Comparison of ENCODE assay signal across 23 cellular contexts in genomic region chrX:94751611-94752010, GRCh38.
DNase-seq lines count a peak whose midpoint lies in the region; ATAC-seq, FAIRE-seq and TF ChIP-seq lines count a peak whose summit lies in the region.
"Had no signal": no experiment of that assay in that cellular context is flagged by ENCODE, and none has a peak within 500 bp of the region (broad histone marks: within the 10 kb centered on the region; RNA-seq: fewer than 3 reads in every experiment).

No MANE protein-coding gene starts in this region.

- H3K4me1 ChIP-seq in left ventricle myocardium inferior (no peaks in the 10 kb centered on the region), heart right ventricle (no peaks in the 10 kb centered on the region), Loucy (ENCODE audit: insufficient read depth, low read length, poor library complexity, severe bottlenecking) (no peaks in the 10 kb centered on the region)
- H3K4me1 ChIP-seq in CD8-positive, alpha-beta T cell (ENCODE audit: insufficient read depth, low read length) = no peaks in the 10 kb centered on the region
- H3K4me1 ChIP-seq: esophagus squamous epithelium, gastroesophageal sphincter, thyroid gland had no signal

- no peaks in the 10 kb centered on the region for H3K4me1 Mint-ChIP-seq in type B pancreatic cell (ENCODE audit: unreplicated experiment)
- H3K4me1 Mint-ChIP-seq in CD8-positive, alpha-beta T cell (ENCODE audit: low read depth) = no peaks in the 10 kb centered on the region
- H3K4me1 Mint-ChIP-seq: activated CD8-positive, alpha-beta memory T cell treated with anti-CD3 and anti-CD28 coated beads, Interleukin-2, amount 10 ng/mL, durations not matched to agents 7 days and 5 days; activated naive CD8-positive, alpha-beta T cell treated with anti-CD3 and anti-CD28 coated beads for 36 hours; CD4-positive, CD25-positive, alpha-beta regulatory T cell; IgD-negative memory B cell had no signal

- H3K4me3 Mint-ChIP-seq in type B pancreatic cell = no peak overlapping the region
- H3K4me3 Mint-ChIP-seq in CD8-positive, alpha-beta T cell = no peak overlapping the region
- H3K4me3 Mint-ChIP-seq: activated CD8-positive, alpha-beta memory T cell treated with anti-CD3 and anti-CD28 coated beads, Interleukin-2, amount 10 ng/mL, durations not matched to agents 7 days and 5 days; activated naive CD8-positive, alpha-beta T cell treated with anti-CD3 and anti-CD28 coated beads for 36 hours; CD4-positive, CD25-positive, alpha-beta regulatory T cell; IgD-negative memory B cell had no signal

- 0 out of 2 replicates have a peak overlapping the region, but pooled peaks have one; percentile 10 for H2AFZ ChIP-seq in Loucy (ENCODE audit: low read length)

- no peaks in the 10 kb centered on the region for H3K79me2 ChIP-seq in Loucy (ENCODE audit: insufficient read depth, low read length)

- intact Hi-C loops in left ventricle myocardium inferior (cut with micrococcal nuclease) = no loop called here
- intact Hi-C loops in heart right ventricle (cut with DNase I) = loop anchor here in 1 of 10 donors (5.0 kb wide), 1 partner anchor 1956 kb away; no protein-coding TSS in a partner anchor
- intact Hi-C loops in CD8-positive, alpha-beta T cell (cut with DNase I, micrococcal nuclease) = no loop called here

- H3K4me3 ChIP-seq in left ventricle myocardium inferior (no peak overlapping the region), heart right ventricle (no peak overlapping the region), Loucy (ENCODE audit: low read length, poor library complexity, severe bottlenecking) (no peak overlapping the region), bronchial epithelial cell (ENCODE audit: low read depth, low read length) (no peak overlapping the region)
- H3K4me3 ChIP-seq in CD8-positive, alpha-beta T cell (ENCODE audit: low read depth, low read length) = no peak overlapping the region
- H3K4me3 ChIP-seq: esophagus squamous epithelium, gastroesophageal sphincter, skin epidermis, thyroid gland had no signal

- H3K9me3 ChIP-seq in left ventricle myocardium inferior (replicated peaks) = no peaks in the 10 kb centered on the region
- peaks cover 0 to 10% (median 0%) of the 10 kb centered on the region in 11 donors for H3K9me3 ChIP-seq in heart right ventricle
- H3K9me3 ChIP-seq in Loucy (ENCODE audit: insufficient read depth, low read depth, low read length) = no peaks in the 10 kb centered on the region
- no peaks in the 10 kb centered on the region for H3K9me3 ChIP-seq in CD8-positive, alpha-beta T cell (ENCODE audit: low read length)
- H3K9me3 ChIP-seq: esophagus squamous epithelium, gastroesophageal sphincter, thyroid gland had no signal

- no peaks in the 10 kb centered on the region for H3K36me3 Mint-ChIP-seq in type B pancreatic cell
- no peaks in the 10 kb centered on the region for H3K36me3 Mint-ChIP-seq in CD8-positive, alpha-beta T cell
- H3K36me3 Mint-ChIP-seq: activated CD8-positive, alpha-beta memory T cell treated with anti-CD3 and anti-CD28 coated beads, Interleukin-2, amount 10 ng/mL, durations not matched to agents 7 days and 5 days; activated naive CD8-positive, alpha-beta T cell treated with anti-CD3 and anti-CD28 coated beads for 36 hours; CD4-positive, CD25-positive, alpha-beta regulatory T cell; IgD-negative memory B cell had no signal

- no peaks in the 10 kb centered on the region for H3F3A ChIP-seq in Loucy (ENCODE audit: low read depth)

- CTCF ChIA-PET in CD8-positive, alpha-beta T cell (lab: Charles Lee) = no interaction called here

- H3K27ac Mint-ChIP-seq in type B pancreatic cell = no peak overlapping the region
- H3K27ac Mint-ChIP-seq in CD8-positive, alpha-beta T cell = no peak overlapping the region
- H3K27ac Mint-ChIP-seq: activated CD8-positive, alpha-beta memory T cell treated with anti-CD3 and anti-CD28 coated beads, Interleukin-2, amount 10 ng/mL, durations not matched to agents 7 days and 5 days; activated naive CD8-positive, alpha-beta T cell treated with anti-CD3 and anti-CD28 coated beads for 36 hours; CD4-positive, CD25-positive, alpha-beta regulatory T cell; IgD-negative memory B cell had no signal

- POLR2A ChIA-PET in CD8-positive, alpha-beta T cell (lab: Charles Lee) = no interaction called here

- H3K36me3 ChIP-seq in left ventricle myocardium inferior (no peaks in the 10 kb centered on the region), heart right ventricle (no peaks in the 10 kb centered on the region), Loucy (ENCODE audit: insufficient read depth, low read length) (no peaks in the 10 kb centered on the region), bronchial epithelial cell (ENCODE audit: control insufficient read depth, insufficient read depth, low read length) (no peaks in the 10 kb centered on the region)
- no peaks in the 10 kb centered on the region for H3K36me3 ChIP-seq in CD8-positive, alpha-beta T cell (ENCODE audit: insufficient read depth, low read length)
- H3K36me3 ChIP-seq: esophagus squamous epithelium, gastroesophageal sphincter, thyroid gland had no signal

- H3K9ac ChIP-seq in Loucy (ENCODE audit: low read depth, low read length, poor library complexity, severe bottlenecking) = no peak overlapping the region

- no peak for ATAC-seq in heart right ventricle
- no peak for ATAC-seq in CD8-positive, alpha-beta T cell
- ATAC-seq: activated CD8-positive, alpha-beta memory T cell treated with anti-CD3 and anti-CD28 coated beads, Interleukin-2, amount 10 ng/mL, durations not matched to agents 7 days and 5 days; gastroesophageal sphincter; left lobe of liver had no signal

- H3K9me2 ChIP-seq in Loucy (replicated peaks; ENCODE audit: low read depth, low read length) = no peaks in the 10 kb centered on the region

- H3K27ac ChIP-seq in left ventricle myocardium inferior (replicated peaks) (no peak overlapping the region), heart right ventricle (no peak overlapping the region)
- no peak overlapping the region for H3K27ac ChIP-seq in CD8-positive, alpha-beta T cell (ENCODE audit: low read depth, low read length)
- H3K27ac ChIP-seq: esophagus squamous epithelium, gastroesophageal sphincter, skin epidermis, thyroid gland had no signal

- H3K27me3 ChIP-seq in left ventricle myocardium inferior (ENCODE audit: low read depth) (no peaks in the 10 kb centered on the region), heart right ventricle (peaks cover 0 to 12% (median 0%) of the 10 kb centered on the region in 7 donors), Loucy (ENCODE audit: insufficient read depth, low read length, poor library complexity, severe bottlenecking) (no peaks in the 10 kb centered on the region), bronchial epithelial cell (ENCODE audit: control insufficient read depth, insufficient read depth, low read length) (no peaks in the 10 kb centered on the region)
- no peaks in the 10 kb centered on the region for H3K27me3 ChIP-seq in CD8-positive, alpha-beta T cell (ENCODE audit: insufficient read depth, low read length)
- H3K27me3 ChIP-seq: esophagus squamous epithelium, gastroesophageal sphincter, thyroid gland had no signal

- H3K27me3 Mint-ChIP-seq in type B pancreatic cell = no peaks in the 10 kb centered on the region
- H3K27me3 Mint-ChIP-seq in CD8-positive, alpha-beta T cell (ENCODE audit: low read depth) = no peaks in the 10 kb centered on the region
- H3K27me3 Mint-ChIP-seq: activated CD8-positive, alpha-beta memory T cell treated with anti-CD3 and anti-CD28 coated beads, Interleukin-2, amount 10 ng/mL, durations not matched to agents 7 days and 5 days; activated naive CD8-positive, alpha-beta T cell treated with anti-CD3 and anti-CD28 coated beads for 36 hours; CD4-positive, CD25-positive, alpha-beta regulatory T cell; IgD-negative memory B cell had no signal

- H4K20me1 ChIP-seq in Loucy (ENCODE audit: insufficient read depth, low read length, poor library complexity, severe bottlenecking) = no peaks in the 10 kb centered on the region

- TF ChIP-seq CTCF in left ventricle myocardium inferior (IDR thresholded peaks at IDR 0.05; ENCODE audit: borderline replicate concordance) (peak; percentile 17), heart right ventricle (IDR thresholded peaks at IDR 0.05) (no peak), Loucy (conservative IDR thresholded peaks at IDR 0.05; ENCODE audit: low read length) (peak; percentile 64), bronchial epithelial cell (IDR thresholded peaks at IDR 0.05; ENCODE audit: insufficient read depth, low read length, severe bottlenecking) (no peak), type B pancreatic cell (conservative IDR thresholded peaks at IDR 0.05) (peak; percentile 55)
- TF ChIP-seq CTCF in CD8-positive, alpha-beta T cell (IDR thresholded peaks at IDR 0.05) = no peak

- peak; percentile 62 for FAIRE-seq in bronchial epithelial cell (lab: Jason Lieb, UNC)
- FAIRE-seq: TTC549 had no signal

- no peak overlapping the region for H3K4me2 ChIP-seq in Loucy (ENCODE audit: low read depth, low read length, poor library complexity, severe bottlenecking)

- H3K9me3 Mint-ChIP-seq in type B pancreatic cell = no peaks in the 10 kb centered on the region
- no peaks in the 10 kb centered on the region for H3K9me3 Mint-ChIP-seq in CD8-positive, alpha-beta T cell
- H3K9me3 Mint-ChIP-seq: activated naive CD8-positive, alpha-beta T cell treated with anti-CD3 and anti-CD28 coated beads for 36 hours; IgD-negative memory B cell had no signal

- no peak for DNase-seq in left ventricle myocardium inferior
- no peak for DNase-seq in heart right ventricle
- DNase-seq in bronchial epithelial cell (ENCODE audit: low read depth) = no peak
- DNase-seq in type B pancreatic cell (ENCODE audit: extremely low spot score, unreplicated experiment) = no peak
- DNase-seq in kidney tubule cell (ENCODE audit: low spot score) = no peak
- DNase-seq in DMS114 treated with DMSO at 0.1 percent for 48 hours (lab: John Stamatoyannopoulos, UW; ENCODE audit: unreplicated experiment) = no peak
- DNase-seq in CD8-positive, alpha-beta T cell = no peak
- DNase-seq: activated CD8-positive, alpha-beta memory T cell treated with anti-CD3 and anti-CD28 coated beads, Interleukin-2, amount 10 ng/mL, durations not matched to agents 7 days and 5 days; activated naive CD8-positive, alpha-beta T cell treated with anti-CD3 and anti-CD28 coated beads for 36 hours; CD4-positive, CD25-positive, alpha-beta regulatory T cell; DND-41; effector memory CD4-positive, alpha-beta T cell; esophagus squamous epithelium; NCI-H2029; NCI-H446 treated with DMSO at 0.1 percent for 48 hours; stimulated activated naive CD4-positive, alpha-beta T cell; thyroid gland had no signal

Comparison
In these comparisons a context has a peak if more than half of its experiments do, and no peak if none do; other contexts are left out.
1. CTCF ChIP-seq: peak in left ventricle myocardium inferior (single experiment), Loucy (single experiment) and type B pancreatic cell (single experiment); none in heart right ventricle (0 of 9), bronchial epithelial cell (single experiment) and CD8-positive, alpha-beta T cell (single experiment).